Comparison of ENCODE assay signal across 8 cellular contexts in genomic region chr11:64854534-64855502, GRCh38. TPM values are rescaled to one million over a fixed set of nuclear protein-coding genes. Genes with fewer than 3 reads are reported as not detected.
DNase-seq lines count a peak whose midpoint lies in the region; ATAC-seq and TF ChIP-seq lines count a peak whose summit lies in the region.

No MANE protein-coding gene starts in this region.

- H3K4me3 Mint-ChIP-seq in activated CD8-positive, alpha-beta T cell treated with anti-CD3 and anti-CD28 coated beads, Interleukin-2, amount 10 ng/mL, durations not matched to agents 7 days and 5 days, result peak overlapping the region; percentile 46

- DNase-seq in AG04450 (ENCODE audit: low read depth, low spot score), result peak; percentile 60
- DNase-seq in HUDEP-2 (lab: John Stamatoyannopoulos, UW; ENCODE audit: unreplicated experiment in 76 of 76), result peak in 69 of 76 experiments; percentile 12 to 86 (median 66)
- DNase-seq in activated CD8-positive, alpha-beta T cell treated with anti-CD3 and anti-CD28 coated beads, Interleukin-2, amount 10 ng/mL, durations not matched to agents 7 days and 5 days, result no peak
- peak; percentile 93 for DNase-seq in fibroblast of lung (ENCODE audit: low read depth in 2 of 2)
- DNase-seq in omental fat pad (ENCODE audit: low spot score), result peak; percentile 85
- no peak for DNase-seq in NAMALWA (ENCODE audit: low spot score)
- no peak for DNase-seq in GM19238 (ENCODE audit: insufficient read length, low spot score)
- DNase-seq in NCI-H748 (lab: John Stamatoyannopoulos, UW; ENCODE audit: unreplicated experiment), result no peak

- no peaks in the 10 kb centered on the region for H3K9me3 Mint-ChIP-seq in activated CD8-positive, alpha-beta T cell treated with anti-CD3 and anti-CD28 coated beads, Interleukin-2, amount 10 ng/mL, durations not matched to agents 7 days and 5 days (ENCODE audit: insufficient read depth)

- H3K9me3 ChIP-seq in AG04450 (ENCODE audit: control insufficient read depth, insufficient read depth, low read length) (peaks cover 9% of the 10 kb centered on the region; the same call in 1 of the 2 replicates), fibroblast of lung (ENCODE audit: control insufficient read depth, insufficient read depth, low read depth, low read length) (no peaks in the 10 kb centered on the region)

- peaks cover 70% of the 10 kb centered on the region for H3K36me3 Mint-ChIP-seq in activated CD8-positive, alpha-beta T cell treated with anti-CD3 and anti-CD28 coated beads, Interleukin-2, amount 10 ng/mL, durations not matched to agents 7 days and 5 days (ENCODE audit: low read depth)

- CTCF ChIA-PET in AG04450 (lab: Charles Lee), result interaction anchor here (0.6 to 1.6 kb wide), 4 partner anchors 11 to 38 kb away, joined by 3 to 9 read pairs (median 4); partner anchors contain the start of gene CDC42BPG
- CTCF ChIA-PET in activated CD8-positive, alpha-beta T cell treated with anti-CD3 and anti-CD28 coated beads, Interleukin-2, amount 10 ng/mL, durations not matched to agents 7 days and 5 days (lab: Charles Lee), result interaction anchor here (0.9 to 20.9 kb wide), 6 partner anchors 5 to 258 kb away, joined by 3 to 491 read pairs (median 314); partner anchors contain the start of genes ARL2, CDC42BPG and EHD1

- no peak overlapping the region for H3K4me3 ChIP-seq in AG04450 (ENCODE audit: low read depth, low read length)
- no peak overlapping the region for H3K4me3 ChIP-seq in fibroblast of lung (replicated peaks in 1 of 4; ENCODE audit: control extremely low read depth in 1 of 4, insufficient read depth in 1 of 4, low read depth in 3 of 4, low read length in 4 of 4)

- ATAC-seq in activated CD8-positive, alpha-beta T cell treated with anti-CD3 and anti-CD28 coated beads, Interleukin-2, amount 10 ng/mL, durations not matched to agents 7 days and 5 days, result no peak
- ATAC-seq in omental fat pad (ENCODE audit: low FRiP score), result peak; percentile 80

- peak overlapping the region; percentile 86 for H3K27ac Mint-ChIP-seq in activated CD8-positive, alpha-beta T cell treated with anti-CD3 and anti-CD28 coated beads, Interleukin-2, amount 10 ng/mL, durations not matched to agents 7 days and 5 days

- POLR2A ChIA-PET in AG04450 (lab: Yijun Ruan, JAX), result interaction anchor here (0.6 to 4.1 kb wide), 5 partner anchors 9 to 26 kb away, joined by 4 to 37 read pairs (median 18); partner anchors contain the start of gene EHD1
- POLR2A ChIA-PET in activated CD8-positive, alpha-beta T cell treated with anti-CD3 and anti-CD28 coated beads, Interleukin-2, amount 10 ng/mL, durations not matched to agents 7 days and 5 days (lab: Charles Lee), result interaction anchor here (0.8 to 27.1 kb wide), 5 partner anchors 6 to 267 kb away, joined by 3 to 469 read pairs (median 11); partner anchors contain the start of genes EHD1, FAU and MRPL49

- H3K27me3 ChIP-seq in AG04450 (ENCODE audit: control insufficient read depth, insufficient read depth, low read length) (no peaks in the 10 kb centered on the region), fibroblast of lung (ENCODE audit: control insufficient read depth, insufficient read depth, low read length) (no peaks in the 10 kb centered on the region)

- TF ChIP-seq CTCF in AG04450 (IDR thresholded peaks at IDR 0.05; ENCODE audit: low read depth, low read length) (no peak), fibroblast of lung (conservative IDR thresholded peaks at IDR 0.05 in 1 of 2, IDR thresholded peaks at IDR 0.05 in 1 of 2; ENCODE audit: low read depth in 1 of 2, low read length in 2 of 2) (no peak), omental fat pad (IDR thresholded peaks at IDR 0.05) (no peak)

- H3K4me2 ChIP-seq in fibroblast of lung (ENCODE audit: extremely low read depth, insufficient read depth, low read length), result peak overlapping the region; percentile 53

- H3K4me1 ChIP-seq in fibroblast of lung (ENCODE audit: control insufficient read depth, extremely low read depth, insufficient read depth, low read length), result peaks cover 50% of the 10 kb centered on the region

- peaks cover 49% of the 10 kb centered on the region for H3K79me2 ChIP-seq in fibroblast of lung (ENCODE audit: control insufficient read depth, insufficient read depth, low read length)

- no peak overlapping the region for H2AFZ ChIP-seq in fibroblast of lung (ENCODE audit: low read length)

- H3K27ac ChIP-seq in AG04450 (ENCODE audit: low read depth, low read length) (peak overlapping the region; percentile 73), fibroblast of lung (ENCODE audit: insufficient read depth, low read length) (peak overlapping the region; percentile 98)

- no peaks in the 10 kb centered on the region for H3K27me3 Mint-ChIP-seq in activated CD8-positive, alpha-beta T cell treated with anti-CD3 and anti-CD28 coated beads, Interleukin-2, amount 10 ng/mL, durations not matched to agents 7 days and 5 days (ENCODE audit: low read depth)

- peak overlapping the region; percentile 33 for H3K9ac ChIP-seq in fibroblast of lung (ENCODE audit: insufficient read depth, low read length)

- no peaks in the 10 kb centered on the region for H4K20me1 ChIP-seq in fibroblast of lung (ENCODE audit: control insufficient read depth, extremely low read depth, insufficient read depth, low read length)

- H3K36me3 ChIP-seq in fibroblast of lung (ENCODE audit: control insufficient read depth, insufficient read depth, low read length), result peaks cover 52% of the 10 kb centered on the region

- peaks cover 90% of the 10 kb centered on the region for H3K4me1 Mint-ChIP-seq in activated CD8-positive, alpha-beta T cell treated with anti-CD3 and anti-CD28 coated beads, Interleukin-2, amount 10 ng/mL, durations not matched to agents 7 days and 5 days (ENCODE audit: low read depth)

RNA-seq across cellular contexts. Expression of gene CDC42BPG, which starts 10.4 kb away (rescaled TPM):
- 0.02 and 0.04 TPM in 2 replicates for polyA plus RNA-seq in AG04450 (2011; rRNA removed)
- 0.09 TPM in 1 of 2 replicates, not detected in the other for polyA minus RNA-seq in AG04450 (2011; rRNA and poly(A)+ RNA removed)
- 1 to 10 TPM in 1 of 2 experiments, under 1 TPM in 1; 0.61 to 1.2 TPM for total RNA-seq in activated CD8-positive, alpha-beta T cell treated with anti-CD3 and anti-CD28 coated beads, Interleukin-2, amount 10 ng/mL, durations not matched to agents 7 days and 5 days
- 0.33 and 0.77 TPM in 2 replicates for total RNA-seq in fibroblast of lung
- 0.02 and 0.03 TPM in 2 replicates for polyA plus RNA-seq in fibroblast of lung
- 0.13 TPM in 2 replicates for polyA plus RNA-seq in fibroblast of lung (2012)
- polyA minus RNA-seq in fibroblast of lung (ENCODE audit: low replicate concordance), result not detected in 2 replicates
- under 1 TPM; 0.19 to 0.48 (median 0.42) TPM for total RNA-seq in omental fat pad

RNA-seq across cellular contexts. Expression of gene EHD1, which starts 23.6 kb away (rescaled TPM):
- polyA plus RNA-seq in AG04450 (2011; rRNA removed) (56.1 and 77.7 TPM in 2 replicates), fibroblast of lung (240 and 248 TPM in 2 replicates)
- 98.0 and 147 TPM in 2 replicates for polyA minus RNA-seq in AG04450 (2011; rRNA and poly(A)+ RNA removed)
- total RNA-seq in activated CD8-positive, alpha-beta T cell treated with anti-CD3 and anti-CD28 coated beads, Interleukin-2, amount 10 ng/mL, durations not matched to agents 7 days and 5 days, result 100 to 1,000 TPM; 145 to 150 TPM
- total RNA-seq in fibroblast of lung (40.8 and 71.3 TPM in 2 replicates), omental fat pad (100 to 1,000 TPM in 2 of 4 donors, 10 to 100 TPM in 2; 66.4 to 226 (median 94.8) TPM)
- polyA plus RNA-seq in fibroblast of lung (2012), result 181 and 192 TPM in 2 replicates
- 634 and 716 TPM in 2 replicates for polyA minus RNA-seq in fibroblast of lung (ENCODE audit: low replicate concordance)

RNA-seq across cellular contexts. Expression of gene MEN1, which starts 44.5 kb away (rescaled TPM):
- polyA plus RNA-seq in AG04450 (2011; rRNA removed) (15.0 and 22.3 TPM in 2 replicates), fibroblast of lung (8.9 and 14.2 TPM in 2 replicates)
- polyA minus RNA-seq in AG04450 (2011; rRNA and poly(A)+ RNA removed), result 11.5 and 17.1 TPM in 2 replicates
- total RNA-seq in activated CD8-positive, alpha-beta T cell treated with anti-CD3 and anti-CD28 coated beads, Interleukin-2, amount 10 ng/mL, durations not matched to agents 7 days and 5 days, result 10 to 100 TPM; 32.9 to 34.0 TPM
- total RNA-seq in fibroblast of lung (12.1 and 13.7 TPM in 2 replicates), omental fat pad (10 to 100 TPM in 3 of 4 donors, 1 to 10 TPM in 1; 7.3 to 20.2 (median 12.2) TPM)
- 15.3 and 28.8 TPM in 2 replicates for polyA plus RNA-seq in fibroblast of lung (2012)
- polyA minus RNA-seq in fibroblast of lung (ENCODE audit: low replicate concordance), result 32.7 and 60.9 TPM in 2 replicates

RNA-seq across cellular contexts. Expression of gene MAP4K2, which starts 51.8 kb away (rescaled TPM):
- polyA plus RNA-seq in AG04450 (2011; rRNA removed), result 9.9 and 14.1 TPM in 2 replicates
- 12.5 and 15.4 TPM in 2 replicates for polyA minus RNA-seq in AG04450 (2011; rRNA and poly(A)+ RNA removed)
- total RNA-seq in activated CD8-positive, alpha-beta T cell treated with anti-CD3 and anti-CD28 coated beads, Interleukin-2, amount 10 ng/mL, durations not matched to agents 7 days and 5 days, result 10 to 100 TPM; 84.2 to 90.2 TPM
- 4.9 and 9.2 TPM in 2 replicates for total RNA-seq in fibroblast of lung
- polyA plus RNA-seq in fibroblast of lung, result 6.4 and 9.2 TPM in 2 replicates
- polyA plus RNA-seq in fibroblast of lung (2012), result 6.5 and 12.0 TPM in 2 replicates
- 34.1 and 53.5 TPM in 2 replicates for polyA minus RNA-seq in fibroblast of lung (ENCODE audit: low replicate concordance)
- 10 to 100 TPM in 3 of 4 donors, 1 to 10 TPM in 1; 8.5 to 33.3 (median 17.7) TPM for total RNA-seq in omental fat pad

Comparison
In these comparisons a context has a peak if more than half of its experiments do, and no peak if none do; other contexts are left out.
1. DNase-seq: peak in AG04450 (single experiment), HUDEP-2 (69 of 76), fibroblast of lung (2 of 2) and omental fat pad (single experiment); none in activated CD8-positive, alpha-beta T cell treated with anti-CD3 and anti-CD28 coated beads, Interleukin-2, amount 10 ng/mL, durations not matched to agents 7 days and 5 days (single experiment), NAMALWA (single experiment), GM19238 (single experiment) and NCI-H748 (single experiment).